Comparison of ENCODE assay signal across 10 cellular contexts in the genomic region with DNA sequence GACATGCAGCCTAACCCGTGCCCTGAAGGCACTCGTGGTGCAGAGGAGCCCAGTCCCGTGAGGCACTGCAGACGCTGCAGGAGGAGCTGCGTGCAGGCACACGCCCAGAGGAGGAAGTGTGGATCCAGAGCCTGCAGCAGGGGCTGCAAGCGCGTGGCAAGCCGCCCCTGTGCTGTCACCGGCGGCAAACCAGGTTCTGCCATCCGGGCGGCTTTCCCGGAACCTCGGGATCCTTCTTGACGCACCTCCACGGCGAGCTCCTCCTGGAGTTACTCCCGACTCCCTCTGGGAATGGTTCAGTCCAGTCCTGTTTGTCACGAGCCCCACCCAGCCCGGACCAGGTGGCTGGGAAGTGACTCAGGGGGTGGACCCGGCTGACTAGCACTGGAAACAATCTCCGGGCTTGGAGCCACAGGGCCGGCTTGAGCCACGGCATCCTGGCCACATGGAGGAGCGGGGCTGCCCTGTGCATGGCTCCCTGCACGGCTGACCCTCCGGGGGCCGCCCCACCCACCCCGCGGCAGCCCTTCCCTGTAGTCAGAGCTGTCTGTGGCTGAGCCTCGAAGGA. TPM values are rescaled to one million over a fixed set of nuclear protein-coding genes. Genes with fewer than 3 reads are reported as not detected.
DNase-seq lines count a peak whose midpoint lies in the region; ATAC-seq and TF ChIP-seq lines count a peak whose summit lies in the region.
"Had no signal": no experiment of that assay in that cellular context is flagged by ENCODE, and none has a peak within 500 bp of the region (broad histone marks: within the 10 kb centered on the region; RNA-seq: fewer than 3 reads in every experiment).

No MANE protein-coding gene starts in this region.

- H4K20me1 ChIP-seq in PC-3 (ENCODE audit: low read length), result no peaks in the 10 kb centered on the region

- H3K9me3 ChIP-seq in PC-3 (ENCODE audit: low read length) (no peaks in the 10 kb centered on the region), esophagus muscularis mucosa (no peaks in the 10 kb centered on the region), mucosa of rectum (ENCODE audit: control insufficient read depth in 2 of 2, low read length in 2 of 2) (no peaks in the 10 kb centered on the region)

- DNase-seq in A172 (ENCODE audit: low spot score) (peak; percentile 99), PC-3 (peak; percentile 100), esophagus muscularis mucosa (ENCODE audit: extremely low spot score) (peak; percentile 94), NCI-H1092 (lab: John Stamatoyannopoulos, UW) (no peak)
- DNase-seq: posterior cingulate gyrus, T-helper 9 cell had no signal

- H3K9ac ChIP-seq in PC-3 (ENCODE audit: low read length) (peak overlapping the region; percentile 58), mucosa of rectum (ENCODE audit: low read depth in 1 of 2, low read length in 2 of 2) (peak overlapping the region; percentile 32 to 58)

- H3K4me1 ChIP-seq in PC-3 (ENCODE audit: insufficient read depth, low read length), result peaks cover 53% of the 10 kb centered on the region
- peaks cover 31 to 40% (median 38%) of the 10 kb centered on the region in 4 donors for H3K4me1 ChIP-seq in esophagus muscularis mucosa
- peaks cover 15 to 20% of the 10 kb centered on the region in 2 donors for H3K4me1 ChIP-seq in mucosa of rectum (ENCODE audit: control insufficient read depth in 2 of 2, insufficient read depth in 2 of 2, low read length in 2 of 2)

- peak overlapping the region; percentile 67 for H3K4me2 ChIP-seq in PC-3 (ENCODE audit: low read length)

- POLR2A ChIA-PET in PC-3 (lab: Charles Lee; ENCODE audit: unreplicated experiment), result interaction anchor here (0.5 to 0.9 kb wide), 4 partner anchors 19 to 95 kb away, joined by 3 to 25 read pairs (median 7); no protein-coding TSS in a partner anchor

- H3K4me3 ChIP-seq in PC-3 (ENCODE audit: low read length) (peak overlapping the region; percentile 33; the same call in 1 of the 2 replicates), esophagus muscularis mucosa (peak overlapping the region in 3 of 4 donors; percentile 11 to 28 (median 27)), mucosa of rectum (ENCODE audit: low read length in 2 of 2) (peak overlapping the region; percentile 44 to 52)

- H3K36me3 ChIP-seq in PC-3 (ENCODE audit: low read depth, low read length) (peaks cover 47% of the 10 kb centered on the region), esophagus muscularis mucosa (peaks cover 40 to 91% (median 85%) of the 10 kb centered on the region in 4 donors), mucosa of rectum (ENCODE audit: control insufficient read depth in 2 of 2, insufficient read depth in 2 of 2, low read length in 2 of 2) (peaks cover 56 to 71% of the 10 kb centered on the region in 2 donors)

- CTCF ChIA-PET in PC-3 (lab: Charles Lee), result interaction anchor here (0.6 to 2.8 kb wide), 2 partner anchors 17 to 78 kb away, joined by 6 to 11 read pairs; partner anchors contain the start of gene FEM1A

- H3K9me2 ChIP-seq in PC-3 (replicated peaks; ENCODE audit: low read length), result no peaks in the 10 kb centered on the region

- H3K27ac ChIP-seq in PC-3 (ENCODE audit: low read length), result peak overlapping the region; percentile 85
- peak overlapping the region; percentile 65 to 79 (median 72) for H3K27ac ChIP-seq in esophagus muscularis mucosa (replicated peaks in 1 of 4)
- peak overlapping the region; percentile 81 to 84 for H3K27ac ChIP-seq in mucosa of rectum (ENCODE audit: low read depth in 2 of 2, low read length in 2 of 2)

- WGBS in esophagus muscularis mucosa, result 36% methylated on average over 4 of the region's 32 CpGs

- H3K27me3 ChIP-seq in PC-3 (ENCODE audit: low read length), result no peaks in the 10 kb centered on the region
- H3K27me3 ChIP-seq in esophagus muscularis mucosa, result no peaks in the 10 kb centered on the region
- no peaks in the 10 kb centered on the region for H3K27me3 ChIP-seq in mucosa of rectum (ENCODE audit: control insufficient read depth in 2 of 2, insufficient read depth in 2 of 2, low read length in 2 of 2)

- TF ChIP-seq POLR2A in esophagus muscularis mucosa (IDR thresholded peaks at IDR 0.05; ENCODE audit: low read depth), result no peak

- TF ChIP-seq CTCF in PC-3 (conservative IDR thresholded peaks at IDR 0.05; ENCODE audit: low read depth, low read length), result no peak
- no peak for TF ChIP-seq CTCF in esophagus muscularis mucosa (IDR thresholded peaks at IDR 0.05)

- no peak for TF ChIP-seq EP300 in esophagus muscularis mucosa (IDR thresholded peaks at IDR 0.05)

- H2AFZ ChIP-seq in PC-3 (ENCODE audit: low read length), result peak overlapping the region; percentile 23; the same call in 1 of the 2 replicates

- H3F3A ChIP-seq in PC-3 (ENCODE audit: low read length, unreplicated experiment), result no peaks in the 10 kb centered on the region

- intact Hi-C loops in PC-3 (cut with micrococcal nuclease) (loop anchor here (1.0 kb wide), 1 partner anchor 19 kb away; no protein-coding TSS in a partner anchor), esophagus muscularis mucosa (cut with DNase I) (no loop called here)

- peaks cover 58% of the 10 kb centered on the region for H3K79me2 ChIP-seq in PC-3 (ENCODE audit: low read length)

- BruUV-seq in PC-3 (replicated peaks; lab: Mats Ljungman, UMichigan), result no TSS peak

- ATAC-seq in PC-3 (peak; percentile 88), GM21825 (IDR thresholded peaks at IDR 0.05; ENCODE audit: unreplicated experiment) (no peak), HG02642 (IDR thresholded peaks at IDR 0.05; ENCODE audit: poor library complexity, unreplicated experiment) (no peak), HG03571 (IDR thresholded peaks at IDR 0.05; ENCODE audit: unreplicated experiment) (no peak)

RNA-seq across cellular contexts. Expression of gene DPP9, which starts 10.2 kb away (rescaled TPM):
- total RNA-seq in A172 (2014; rRNA removed; shearing (Covaris generic)), result 81.8 and 93.3 TPM in 2 replicates
- total RNA-seq in PC-3 (2014; rRNA removed) (129 and 215 TPM in 2 replicates), esophagus muscularis mucosa (100 to 1,000 TPM in 1 of 4 donors, 10 to 100 TPM in 3; 42.4 to 106 (median 56.0) TPM)

RNA-seq across cellular contexts. Expression of gene MYDGF, which starts 43.3 kb away (rescaled TPM):
- 200 and 211 TPM in 2 replicates for total RNA-seq in A172 (2014; rRNA removed; shearing (Covaris generic))
- total RNA-seq in PC-3 (2014; rRNA removed) (426 and 474 TPM in 2 replicates), esophagus muscularis mucosa (10 to 100 TPM; 22.8 to 59.2 (median 42.8) TPM)
